Comparison of ENCODE assay signal across 18 cellular contexts in the genomic region with DNA sequence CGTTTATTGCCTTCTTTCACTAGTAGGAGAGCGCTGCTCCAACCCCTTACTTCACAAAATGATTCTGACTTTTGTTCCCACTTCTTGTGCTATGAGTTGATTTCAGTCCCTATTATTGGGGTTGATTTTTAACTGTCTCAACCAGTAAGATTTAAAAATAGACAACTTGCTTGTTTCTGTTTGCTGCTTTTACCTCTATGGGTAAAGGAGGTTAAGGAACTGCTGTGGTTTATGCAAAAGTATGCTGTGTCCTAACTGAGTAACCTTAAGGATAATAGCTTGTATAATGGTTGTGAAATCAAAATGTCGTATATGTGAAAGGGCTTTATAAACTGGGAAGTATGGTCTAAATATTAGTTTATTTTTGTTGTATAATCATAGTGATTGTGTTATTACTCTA. TPM values are rescaled to one million over a fixed set of nuclear protein-coding genes. Genes with fewer than 3 reads are reported as not detected.
A peak's percentile ranks its signal among the peaks of the same experiment; 100 is the strongest.
DNase-seq lines count a peak whose midpoint lies in the region; ATAC-seq, FAIRE-seq and TF ChIP-seq lines count a peak whose summit lies in the region.
"Had no signal": no experiment of that assay in that cellular context is flagged by ENCODE, and none has a peak within 500 bp of the region (broad histone marks: within the 10 kb centered on the region; RNA-seq: fewer than 3 reads in every experiment).

No MANE protein-coding gene starts in this region.

- peaks cover 5% of the 10 kb centered on the region; the same call in 2 of the 3 replicates for H3K9me3 ChIP-seq in GM12878 (replicated peaks; ENCODE audit: control insufficient read depth, insufficient read depth, low read length)
- H3K9me3 ChIP-seq in ovary = no peaks in the 10 kb centered on the region
- H3K9me3 ChIP-seq in PC-9 (ENCODE audit: insufficient read depth, low read depth) = peaks cover 9% of the 10 kb centered on the region
- H3K9me3 ChIP-seq in right atrium auricular region = peaks cover 0 to 18% of the 10 kb centered on the region in 2 donors

- SMC1A ChIA-PET in GM12878 (lab: Charles Lee; ENCODE audit: uncharacterized antibody, unreplicated experiment) = interaction anchor here (0.8 to 1.9 kb wide), 5 partner anchors 10 to 65 kb away, joined by 3 to 4 read pairs (median 4); no protein-coding TSS in a partner anchor

- H3K4me3 ChIP-seq in GM12878 (0 out of 2 replicates have a peak overlapping the region, but pooled peaks have one; percentile 15), ovary (no peak overlapping the region), PC-9 (no peak overlapping the region), right atrium auricular region (no peak overlapping the region)
- H3K4me3 ChIP-seq: gastroesophageal sphincter had no signal

- POLR2A ChIA-PET in GM12878 (lab: Charles Lee) (interaction anchor here (0.6 to 0.7 kb wide), 2 partner anchors 205 to 1064 kb away, joined by 3 to 4 read pairs; partner anchors contain the start of gene MRPL53), PC-9 (lab: Charles Lee; ENCODE audit: unreplicated experiment) (no interaction called here)

- CTCF ChIA-PET in GM12878 (lab: Yijun Ruan, JAX) (interaction anchor here (1.1 to 1.3 kb wide), 3 partner anchors 11 to 48 kb away, joined by 3 read pairs; no protein-coding TSS in a partner anchor), PC-9 (lab: Charles Lee) (interaction anchor here (0.6 kb wide), 1 partner anchor 40 kb away, joined by 4 read pairs; no protein-coding TSS in a partner anchor)

- no peak overlapping the region for H3K9ac ChIP-seq in GM12878 (ENCODE audit: control insufficient read depth, insufficient read depth, low read length)

- H3K4me2 ChIP-seq in GM12878 (ENCODE audit: control insufficient read depth, insufficient read depth) = no peak overlapping the region
- H3K4me2 ChIP-seq in PC-9 = no peak overlapping the region

- no peaks in the 10 kb centered on the region; a peak in 1 of 4 replicates for H3K36me3 ChIP-seq in GM12878 (ENCODE audit: control insufficient read depth in 2 of 2, insufficient read depth in 2 of 2, low read length in 1 of 2)
- no peaks in the 10 kb centered on the region for H3K36me3 ChIP-seq in ovary
- no peaks in the 10 kb centered on the region; the same call in 1 of the 2 replicates for H3K36me3 ChIP-seq in PC-9 (ENCODE audit: low read depth)
- H3K36me3 ChIP-seq in right atrium auricular region = no peaks in the 10 kb centered on the region

- no peaks in the 10 kb centered on the region for H3K9me2 ChIP-seq in PC-9 (ENCODE audit: insufficient read depth)

- peak; percentile 76 for FAIRE-seq in GM12878 (lab: Jason Lieb, UNC)
- FAIRE-seq: endometrium had no signal

- RAD21 ChIA-PET in GM12878 (lab: Charles Lee; ENCODE audit: unreplicated experiment) = no interaction called here

- TF ChIP-seq POLR2A in GM12878 (IDR thresholded peaks at IDR 0.05; ENCODE audit: low read depth, low read length) (no peak), ovary (IDR thresholded peaks at IDR 0.05) (no peak)

- H3F3A ChIP-seq in PC-9 (ENCODE audit: insufficient read depth, low read depth) = no peaks in the 10 kb centered on the region

- H3K36me3 Mint-ChIP-seq in mesothelial cell of epicardium = peaks cover 37% of the 10 kb centered on the region

- DNase-seq in GM12878 (ENCODE audit: low read depth, low spot score) (no peak), ovary (no peak), PC-9 (no peak), mesothelial cell of epicardium (ENCODE audit: low spot score in 2 of 2, unreplicated experiment in 2 of 2) (no peak), right atrium auricular region (ENCODE audit: low spot score) (no peak)
- DNase-seq: activated CD4-positive, alpha-beta T cell treated with anti-CD3 and anti-CD28 coated beads for 4 hours; activated T-cell treated with anti-CD3 and anti-CD28 coated beads, Interleukin-2, amount 50 U/mL, for 4 hours; C1 segment of cervical spinal cord; central memory CD4-positive, alpha-beta T cell; NCI-H2081; nucleus accumbens had no signal

- H3K27me3 Mint-ChIP-seq in mesothelial cell of epicardium (ENCODE audit: low read depth) = no peaks in the 10 kb centered on the region
- H3K27me3 Mint-ChIP-seq: stimulated activated naive CD8-positive, alpha-beta T cell treated with anti-CD3 and anti-CD28 coated beads, Interleukin-15, Interleukin-2, amounts not matched to agents 100 ng/mL and 50 ng/mL, for 24 hours had no signal

- no peaks in the 10 kb centered on the region; the same call in none of the 2 replicates for H3K4me1 ChIP-seq in GM12878 (ENCODE audit: control insufficient read depth, insufficient read depth, low read length)
- no peaks in the 10 kb centered on the region for H3K4me1 ChIP-seq in ovary (ENCODE audit: insufficient read depth)
- no peaks in the 10 kb centered on the region for H3K4me1 ChIP-seq in PC-9 (replicated peaks; ENCODE audit: insufficient read depth)
- H3K4me1 ChIP-seq in right atrium auricular region = no peaks in the 10 kb centered on the region
- H3K4me1 ChIP-seq: gastroesophageal sphincter had no signal

- H3K27ac Mint-ChIP-seq in mesothelial cell of epicardium = no peak overlapping the region
- H3K27ac Mint-ChIP-seq: stimulated activated naive CD8-positive, alpha-beta T cell treated with anti-CD3 and anti-CD28 coated beads, Interleukin-15, Interleukin-2, amounts not matched to agents 100 ng/mL and 50 ng/mL, for 24 hours had no signal

- in situ Hi-C loops in GM12878 (cut with MboI) = no loop called here

- no peak for TF ChIP-seq EP300 in GM12878 (IDR thresholded peaks at IDR 0.05; ENCODE audit: borderline replicate concordance in 1 of 2, control insufficient read depth in 1 of 2, low read depth in 2 of 2, low read length in 2 of 2)
- no peak for TF ChIP-seq EP300 in ovary (IDR thresholded peaks at IDR 0.05)

- H3K9me3 Mint-ChIP-seq in mesothelial cell of epicardium = peaks cover 36% of the 10 kb centered on the region

- no peak for TF ChIP-seq RAD21 in GM12878 (IDR thresholded peaks at IDR 0.05; ENCODE audit: insufficient read depth, low read depth, low read length)

- ATAC-seq in GM18909 (IDR thresholded peaks at IDR 0.05; ENCODE audit: poor library complexity, unreplicated experiment) (peak; percentile 94), GM21447 (IDR thresholded peaks at IDR 0.05; ENCODE audit: unreplicated experiment) (peak; percentile 90), HG02973 (IDR thresholded peaks at IDR 0.05; ENCODE audit: unreplicated experiment) (peak; percentile 56), GM12878 (peak; percentile 76)
- ATAC-seq: activated T-cell treated with anti-CD3 and anti-CD28 coated beads, Interleukin-2, amount 50 U/mL, for 4 hours; gastroesophageal sphincter; Right ventricle myocardium inferior had no signal

- WGBS in GM12878 (ENCODE audit: insufficient coverage, insufficient replicate concordance, low lambda C conversion rate, missing lambda C conversion rate) = 83% methylated on average over 3 of the region's 3 CpGs
- WGBS in ovary, 3 donors = 65 to 68% (median 65%) methylated on average over 3 of the region's 3 CpGs

- BruUV-seq in GM12878 (replicated peaks; lab: Mats Ljungman, UMichigan) (no TSS peak), PC-9 (replicated peaks; lab: Mats Ljungman, UMichigan) (no TSS peak)

- H3K4me1 Mint-ChIP-seq in mesothelial cell of epicardium = no peaks in the 10 kb centered on the region

- TF ChIP-seq CTCF in GM12878 (IDR thresholded peaks at IDR 0.05 in 2 of 3, conservative IDR thresholded peaks at IDR 0.05 in 1 of 3; ENCODE audit: control insufficient read depth in 2 of 3, extremely low read depth in 1 of 3, insufficient read depth in 1 of 3, low read depth in 3 of 3, low read length in 3 of 3) = no peak
- TF ChIP-seq CTCF in ovary (IDR thresholded peaks at IDR 0.05) = no peak
- no peak for TF ChIP-seq CTCF in PC-9 (conservative IDR thresholded peaks at IDR 0.05)
- no peak for TF ChIP-seq CTCF in mesothelial cell of epicardium (IDR thresholded peaks at IDR 0.05; ENCODE audit: unreplicated experiment)
- no peak for TF ChIP-seq CTCF in right atrium auricular region (IDR thresholded peaks at IDR 0.05)

- H3K27me3 ChIP-seq in GM12878 (replicated peaks in 1 of 2; ENCODE audit: control insufficient read depth in 2 of 2, insufficient read depth in 2 of 2, low read length in 1 of 2) = no peaks in the 10 kb centered on the region
- no peaks in the 10 kb centered on the region for H3K27me3 ChIP-seq in ovary
- H3K27me3 ChIP-seq in PC-9 (ENCODE audit: insufficient read depth, low read depth) = no peaks in the 10 kb centered on the region
- no peaks in the 10 kb centered on the region for H3K27me3 ChIP-seq in right atrium auricular region
- H3K27me3 ChIP-seq: gastroesophageal sphincter had no signal

- no peaks in the 10 kb centered on the region for H4K20me1 ChIP-seq in GM12878 (ENCODE audit: control insufficient read depth, insufficient read depth)
- H4K20me1 ChIP-seq in PC-9 (ENCODE audit: insufficient read depth) = no peaks in the 10 kb centered on the region

- no peak overlapping the region for H3K4me3 Mint-ChIP-seq in mesothelial cell of epicardium
- H3K4me3 Mint-ChIP-seq: activated T-cell treated with anti-CD3 and anti-CD28 coated beads, Interleukin-2, amount 50 U/mL, for 4 hours; stimulated activated naive CD8-positive, alpha-beta T cell treated with anti-CD3 and anti-CD28 coated beads, Interleukin-15, Interleukin-2, amounts not matched to agents 100 ng/mL and 50 ng/mL, for 24 hours had no signal

- intact Hi-C loops in GM12878 (cut with micrococcal nuclease; ENCODE audit: unreplicated experiment) = no loop called here
- intact Hi-C loops in ovary (cut with DNase I) = loop anchor here in 1 of 4 donors (10.0 kb wide), 1 partner anchor 1723 kb away; no protein-coding TSS in a partner anchor
- intact Hi-C loops in PC-9 (cut with micrococcal nuclease; ENCODE audit: unreplicated experiment) = no loop called here

- H3K27ac ChIP-seq in GM12878 (ENCODE audit: control insufficient read depth, insufficient read depth) = no peak overlapping the region
- no peak overlapping the region for H3K27ac ChIP-seq in ovary
- H3K27ac ChIP-seq in PC-9 = no peak overlapping the region
- no peak overlapping the region for H3K27ac ChIP-seq in right atrium auricular region
- H3K27ac ChIP-seq: gastroesophageal sphincter had no signal

- no peaks in the 10 kb centered on the region; the same call in 1 of the 2 replicates for H3K79me2 ChIP-seq in GM12878 (ENCODE audit: control insufficient read depth, insufficient read depth, low read length)
- no peaks in the 10 kb centered on the region for H3K79me2 ChIP-seq in PC-9 (ENCODE audit: low read depth)

- H2AFZ ChIP-seq in GM12878 (ENCODE audit: control insufficient read depth, low read depth, low read length) = no peak overlapping the region
- H2AFZ ChIP-seq in PC-9 = no peak overlapping the region

RNA-seq across cellular contexts. Expression of gene ALMS1, which starts 22.6 kb away (rescaled TPM):
- 53.5 and 56.1 TPM in 2 replicates for total RNA-seq in GM12878 (2013; cell fraction: nucleolus; rRNA removed)
- 19.4 and 20.1 TPM in 2 replicates for total RNA-seq in GM12878 (2014; rRNA removed)
- 23.9 and 25.8 TPM in 2 replicates for total RNA-seq in GM12878 (2014; rRNA removed; fragmentation: Illumina TruSeq; extraction: Trizol)
- 16.1 and 16.8 TPM in 2 replicates for total RNA-seq in GM12878 (2021)
- 2.3 TPM for polyA plus RNA-seq in GM12878 (2011; ENCODE audit: low read depth)
- polyA plus RNA-seq in GM12878 (2011; rRNA removed) = 12.5 and 14.4 TPM in 2 replicates
- polyA plus RNA-seq in GM12878 (2011; cell fraction: cytosol; rRNA removed) = 8.3 and 10.8 TPM in 2 replicates
- 11.1 and 11.9 TPM in 2 replicates for polyA plus RNA-seq in GM12878 (2011; cell fraction: nucleus; rRNA removed)
- 3.7 and 5.2 TPM in 2 replicates for polyA plus RNA-seq in GM12878 (2012)
- 13.2 and 14.3 TPM in 2 replicates for polyA plus RNA-seq in GM12878 (2014; fragmentation: Illumina TruSeq; extraction: Trizol)
- polyA plus RNA-seq in GM12878 (2014; fragmentation: Nextera tagmentation; extraction: Ambion mirVana) = 1 to 10 TPM; 1.1 to 2.2 TPM
- 8.7 and 9.3 TPM in 2 replicates for polyA plus RNA-seq in GM12878 (2014; rRNA removed)
- 1 to 10 TPM; 4.4 to 4.7 TPM for polyA plus RNA-seq in GM12878 (2016; fragmentation: Nextera tagmentation; extraction: Ambion mirVana)
- 35.8 and 39.8 TPM in 2 replicates for polyA minus RNA-seq in GM12878 (2011; rRNA and poly(A)+ RNA removed)
- polyA minus RNA-seq in GM12878 (2011; cell fraction: cytosol; rRNA and poly(A)+ RNA removed) = 11.5 and 13.4 TPM in 2 replicates
- 39.2 and 54.2 TPM in 2 replicates for polyA minus RNA-seq in GM12878 (2011; cell fraction: nucleus; rRNA and poly(A)+ RNA removed)
- 10 to 100 TPM; 41.6 to 53.4 (median 46.9) TPM for total RNA-seq in ovary
- polyA plus RNA-seq in ovary = 10 to 100 TPM; 12.8 to 22.0 TPM
- 14.7 and 16.7 TPM in 2 replicates for total RNA-seq in PC-9 (2021)
- total RNA-seq in mesothelial cell of epicardium = 38.7 to 42.2 TPM (median 40.6 TPM) in 3 replicates
- 10 to 100 TPM in 1 of 2 donors, 1 to 10 TPM in 1; 8.7 to 14.9 TPM for total RNA-seq in right atrium auricular region
